Comparison of ENCODE assay signal across 8 cellular contexts in the genomic region with DNA sequence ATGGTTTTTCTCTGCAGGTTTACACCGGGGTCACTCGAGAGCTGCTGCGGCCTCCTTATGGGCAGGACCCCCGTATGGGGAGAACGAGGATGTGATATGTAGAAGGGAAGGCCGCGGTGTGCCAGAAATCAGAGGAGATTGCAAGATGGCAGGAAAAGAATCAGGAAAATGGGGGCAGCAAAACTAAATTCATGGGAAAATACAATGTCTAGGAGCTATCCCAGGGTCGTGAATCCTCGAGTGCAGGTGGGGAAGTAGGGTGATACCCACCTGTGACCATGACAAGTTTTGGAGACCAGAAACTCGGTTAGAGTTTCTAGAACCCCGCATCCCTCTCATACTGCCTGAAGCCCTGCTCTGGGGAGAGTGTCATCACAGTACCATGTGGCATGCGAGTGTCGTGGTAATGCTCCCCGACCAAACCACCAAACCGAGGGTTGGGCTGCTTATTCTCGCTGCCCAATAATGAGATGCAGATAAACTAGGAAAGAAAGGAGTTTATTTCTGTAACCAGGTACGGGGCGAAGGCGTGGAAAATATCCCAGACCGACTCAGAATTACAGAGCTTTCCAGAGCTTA.
A peak's percentile ranks its signal among the peaks of the same experiment; 100 is the strongest.
DNase-seq lines count a peak whose midpoint lies in the region; ATAC-seq lines count a peak whose summit lies in the region.

No MANE protein-coding gene starts in this region.

- peak overlapping the region; percentile 94 for H3K9ac ChIP-seq in iPS-15b (ENCODE audit: low read depth, low read length)

- H3K4me1 ChIP-seq in iPS-15b (ENCODE audit: control insufficient read depth, insufficient read depth, low read length): peaks cover 3% of the 10 kb centered on the region

- in situ Hi-C loops in ACHN (cut with HindIII; ENCODE audit: low pct_ligation_motif_present, low pct_unique_long_range_greater_than_20kb, low sequenced_read_pairs): no loop called here

- DNase-seq in ACHN (peak; percentile 7), GM19240 (ENCODE audit: insufficient read length, low spot score) (peak; percentile 8), NOMO-1 treated with DMSO at 0.1 percent for 48 hours (lab: John Stamatoyannopoulos, UW; ENCODE audit: unreplicated experiment) (peak; percentile 5), SKM-1 treated with dmso at 0.1 percent for 144 hours (lab: John Stamatoyannopoulos, UW; ENCODE audit: unreplicated experiment) (no peak)
- peak; percentile 37 for DNase-seq in activated naive CD4-positive, alpha-beta T cell treated with anti-CD3 and anti-CD28 coated beads, Interleukin-2, amount 50 U/mL, for 16 hours
- DNase-seq in stimulated activated CD4-positive, alpha-beta T cell treated with anti-CD3 and anti-CD28 coated beads, Interleukin-2, amount 100 ng/mL, for 24 hours: peak; percentile 42 to 50

- no peak for ATAC-seq in GM21825 (IDR thresholded peaks at IDR 0.05; ENCODE audit: unreplicated experiment)

- peaks cover 7% of the 10 kb centered on the region for H3K36me3 ChIP-seq in iPS-15b (ENCODE audit: control insufficient read depth, insufficient read depth, low read length)

- peak overlapping the region; percentile 88 for H3K4me3 ChIP-seq in iPS-15b (ENCODE audit: low read depth, low read length)

- no peaks in the 10 kb centered on the region for H3K27me3 ChIP-seq in iPS-15b (ENCODE audit: control insufficient read depth, insufficient read depth, low read length)

- no peaks in the 10 kb centered on the region for H3K9me3 ChIP-seq in iPS-15b (ENCODE audit: control insufficient read depth, insufficient read depth, low read length)
